Comparison of ENCODE assay signal across 9 cellular contexts in the genomic region with DNA sequence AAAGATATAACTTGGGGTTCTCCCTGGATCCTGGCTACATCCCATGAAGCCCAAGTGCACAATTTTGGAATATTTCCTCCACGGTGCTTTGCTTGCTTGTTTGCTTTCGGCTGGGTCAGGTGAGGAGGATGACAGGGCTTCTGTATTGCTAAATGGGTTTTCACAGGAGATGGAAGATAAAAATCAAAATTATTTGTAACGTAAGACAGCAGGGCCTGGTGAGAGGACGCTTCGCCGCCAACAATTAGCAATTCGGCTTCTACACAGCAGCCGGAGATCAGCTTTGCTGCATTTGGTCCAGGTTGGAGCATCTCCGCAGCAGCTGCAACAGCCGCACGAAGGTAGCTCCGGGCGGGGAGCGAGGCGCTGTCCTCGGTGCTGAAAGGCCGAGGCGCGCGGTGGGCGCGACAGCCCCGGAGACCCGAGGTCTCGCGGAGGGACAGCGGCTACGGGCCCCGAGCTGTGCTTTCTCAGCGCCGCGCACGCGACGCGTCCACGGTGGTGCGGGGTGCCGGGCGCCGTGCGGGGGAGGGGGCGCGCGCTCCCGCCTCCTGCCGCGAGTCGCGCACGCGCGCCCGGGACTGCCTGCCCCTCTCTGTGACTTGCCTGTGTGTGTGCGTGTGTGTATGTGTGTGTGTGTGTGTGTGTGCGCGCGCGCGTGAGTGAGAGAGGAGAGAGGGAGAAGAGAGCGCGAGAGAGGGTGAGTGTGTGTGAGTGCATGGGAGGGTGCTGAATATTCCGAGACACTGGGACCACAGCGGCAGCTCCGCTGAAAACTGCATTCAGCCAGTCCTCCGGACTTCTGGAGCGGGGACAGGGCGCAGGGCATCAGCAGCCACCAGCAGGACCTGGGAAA.
A peak's percentile ranks its signal among the peaks of the same experiment; 100 is the strongest.
DNase-seq lines count a peak whose midpoint lies in the region; ATAC-seq, FAIRE-seq and TF ChIP-seq lines count a peak whose summit lies in the region.
"Had no signal": no experiment of that assay in that cellular context is flagged by ENCODE, and none has a peak within 500 bp of the region (broad histone marks: within the 10 kb centered on the region; RNA-seq: fewer than 3 reads in every experiment).

A gene (plus strand): TSS at position 703 of the 856 bp plus-strand sequence. CDS start 315 bp downstream, outside the sequence.

- FAIRE-seq in H54 (lab: Jason Lieb, UNC) = no peak
- FAIRE-seq: colon had no signal

- DNase-seq in AG09309 (ENCODE audit: low read depth) (peak; percentile 4), H54 (ENCODE audit: insufficient read length, low spot score) (peak; percentile 24), NCI-H748 (lab: John Stamatoyannopoulos, UW; ENCODE audit: unreplicated experiment) (peak; percentile 92), left kidney (ENCODE audit: low read depth, low spot score) (peak; percentile 96), superior temporal gyrus (ENCODE audit: extremely low spot score) (peak; percentile 81)
- DNase-seq in central memory CD4-positive, alpha-beta T cell = no peak

- ATAC-seq in GM18858 (IDR thresholded peaks at IDR 0.05; ENCODE audit: unreplicated experiment) = no peak

- TF ChIP-seq CTCF in AG09309 (IDR thresholded peaks at IDR 0.05; ENCODE audit: control insufficient read depth, insufficient read depth, low read depth, low read length, missing control alignments) = no peak

- H3K4me3 ChIP-seq in AG09309 (ENCODE audit: control insufficient read depth, low read depth, low read length) = peak within 1 kb of the TSS; percentile 15; the same call in 1 of the 2 replicates

- peak within 1 kb of the TSS; percentile 94 for H3K27ac ChIP-seq in cingulate gyrus (ENCODE audit: low read depth, low read length)

- TF ChIP-seq POLR2A in H54 (IDR thresholded peaks at IDR 0.05; ENCODE audit: low read depth, low read length) = no peak
